8 cellular contexts compared by ENCODE assay signal in the genomic region with DNA sequence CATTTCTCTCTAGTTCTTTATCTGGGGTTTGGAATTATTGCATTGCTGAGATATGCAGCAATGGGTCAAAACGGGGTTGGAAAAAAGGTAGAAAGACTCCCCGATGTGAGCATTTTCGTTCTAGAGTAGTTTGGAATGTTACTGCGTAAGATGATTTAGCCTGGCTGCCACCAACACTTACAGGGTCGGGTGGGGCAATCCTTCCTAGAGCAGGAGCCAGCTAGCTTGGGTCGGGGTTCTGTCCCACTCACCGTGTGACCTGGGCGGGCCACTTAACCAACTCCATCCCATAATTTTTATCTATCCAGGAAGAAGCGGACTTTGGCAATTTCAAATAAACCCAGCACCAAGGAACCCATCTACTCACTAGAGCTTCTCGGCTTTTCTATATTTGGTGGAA.
DNase-seq lines count a peak whose midpoint lies in the region; ATAC-seq, FAIRE-seq and TF ChIP-seq lines count a peak whose summit lies in the region.

No MANE protein-coding gene starts in this region.

- no peak for FAIRE-seq in kidney (lab: Jason Lieb, UNC)

- TF ChIP-seq POLR2A in tibial nerve (IDR thresholded peaks at IDR 0.05), result no peak

- H3K9me3 ChIP-seq in kidney (ENCODE audit: control insufficient read depth in 1 of 2, low read length in 2 of 2), result peaks cover 0 to 5% of the 10 kb centered on the region in 2 donors
- peaks cover 0 to 7% (median 0%) of the 10 kb centered on the region in 4 donors for H3K9me3 ChIP-seq in tibial nerve

- H3K9ac ChIP-seq in kidney (ENCODE audit: low read length in 2 of 2), result no peak overlapping the region

- 25 to 35% methylated on average over 10 of the region's 10 CpGs for WGBS in tibial nerve, 2 donors

- H3K27ac Mint-ChIP-seq in osteocyte (ENCODE audit: unreplicated experiment), result no peak overlapping the region

- peaks cover 5% of the 10 kb centered on the region for H3K4me1 Mint-ChIP-seq in osteocyte (ENCODE audit: unreplicated experiment)

- no peaks in the 10 kb centered on the region for H3K4me1 ChIP-seq in kidney (ENCODE audit: control insufficient read depth in 1 of 2, insufficient read depth in 1 of 2, low read depth in 1 of 2, low read length in 2 of 2)
- no peaks in the 10 kb centered on the region for H3K4me1 ChIP-seq in tibial nerve

- peaks cover 0 to 29% of the 10 kb centered on the region in 2 donors for H3K27me3 ChIP-seq in tibial nerve

- H3K27ac ChIP-seq in kidney (ENCODE audit: low read depth in 2 of 2, low read length in 2 of 2), result no peak overlapping the region
- no peak overlapping the region for H3K27ac ChIP-seq in tibial nerve

- H3K27me3 Mint-ChIP-seq in osteocyte (ENCODE audit: unreplicated experiment), result peaks cover 21% of the 10 kb centered on the region

- peak overlapping the region; percentile 64 for H3K4me3 Mint-ChIP-seq in osteocyte (ENCODE audit: unreplicated experiment)

- H3K36me3 ChIP-seq in kidney (ENCODE audit: control insufficient read depth in 1 of 2, insufficient read depth in 2 of 2, low read length in 2 of 2), result no peaks in the 10 kb centered on the region
- no peaks in the 10 kb centered on the region for H3K36me3 ChIP-seq in tibial nerve

- TF ChIP-seq CTCF in osteocyte (IDR thresholded peaks at IDR 0.05) (no peak), kidney (IDR thresholded peaks at IDR 0.05; ENCODE audit: borderline replicate concordance, extremely low read depth, insufficient read depth) (no peak), tibial nerve (IDR thresholded peaks at IDR 0.05) (no peak)

- H3K9me3 Mint-ChIP-seq in osteocyte (ENCODE audit: unreplicated experiment), result no peaks in the 10 kb centered on the region

- H3K36me3 Mint-ChIP-seq in osteocyte (ENCODE audit: unreplicated experiment), result no peaks in the 10 kb centered on the region

- H3K4me3 ChIP-seq in kidney (ENCODE audit: low read length in 2 of 2), result no peak overlapping the region
- peak overlapping the region in 1 of 4 donors; percentile 30 for H3K4me3 ChIP-seq in tibial nerve

- intact Hi-C loops in kidney (cut with DNase I), result no loop called here

- DNase-seq in NCI-H2081 (lab: John Stamatoyannopoulos, UW), result peak; percentile 38 to 40
- no peak for DNase-seq in NCI-H2081 treated with DMSO at 0.1 percent for 48 hours (lab: John Stamatoyannopoulos, UW)
- peak; percentile 29 for DNase-seq in NCI-H69 (lab: John Stamatoyannopoulos, UW)
- peak; percentile 56 for DNase-seq in cerebellar cortex (ENCODE audit: low spot score)
- no peak for DNase-seq in osteocyte (ENCODE audit: extremely low spot score, unreplicated experiment)
- DNase-seq in kidney, result no peak
- no peak for DNase-seq in tibial nerve (ENCODE audit: low spot score in 2 of 2)

- TF ChIP-seq EP300 in tibial nerve (IDR thresholded peaks at IDR 0.05), result no peak

- no peak for ATAC-seq in GM21528 (IDR thresholded peaks at IDR 0.05; ENCODE audit: low FRiP score, unreplicated experiment)

Comparison
In these comparisons a context has a peak if more than half of its experiments do, and no peak if none do; other contexts are left out.
1. DNase-seq: peak in NCI-H2081 (2 of 2), NCI-H69 (single experiment) and cerebellar cortex (single experiment); none in NCI-H2081 treated with DMSO at 0.1 percent for 48 hours (single experiment), osteocyte (single experiment), kidney (single experiment) and tibial nerve (0 of 2).